ENCODE assay signal across 1 cellular context in the genomic region with DNA sequence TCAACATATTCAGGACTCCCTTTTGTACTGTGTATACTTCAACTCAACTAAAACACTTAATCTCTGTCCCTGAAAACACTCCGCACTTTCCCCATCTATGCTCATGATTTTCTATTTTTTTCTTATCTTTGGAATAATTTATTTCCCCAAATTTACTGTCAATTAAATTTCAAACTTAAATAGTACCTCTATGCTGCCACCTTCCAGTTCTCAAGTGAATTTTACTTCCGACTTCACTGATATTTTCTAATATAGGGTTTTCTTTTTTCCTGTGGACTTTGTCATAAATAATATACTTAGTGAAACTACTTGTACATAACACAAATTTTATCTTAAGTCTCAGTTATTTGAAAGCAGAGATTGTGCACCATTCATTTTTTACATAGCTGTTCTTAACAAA.
TF ChIP-seq lines count a peak whose summit lies in the region.

No MANE protein-coding gene starts in this region.

TF ChIP-seq in HCT116, 20 proteins besides CTCF, POLR2A, EP300 and RAD21 (continued from another document):
- TF ChIP-seq POLR2AphosphoS5 (IDR thresholded peaks at IDR 0.05; ENCODE audit: low read depth, low read length): no peak
- TF ChIP-seq SRF (IDR thresholded peaks at IDR 0.05; ENCODE audit: low read depth): no peak
- TF ChIP-seq, protein P1, sequence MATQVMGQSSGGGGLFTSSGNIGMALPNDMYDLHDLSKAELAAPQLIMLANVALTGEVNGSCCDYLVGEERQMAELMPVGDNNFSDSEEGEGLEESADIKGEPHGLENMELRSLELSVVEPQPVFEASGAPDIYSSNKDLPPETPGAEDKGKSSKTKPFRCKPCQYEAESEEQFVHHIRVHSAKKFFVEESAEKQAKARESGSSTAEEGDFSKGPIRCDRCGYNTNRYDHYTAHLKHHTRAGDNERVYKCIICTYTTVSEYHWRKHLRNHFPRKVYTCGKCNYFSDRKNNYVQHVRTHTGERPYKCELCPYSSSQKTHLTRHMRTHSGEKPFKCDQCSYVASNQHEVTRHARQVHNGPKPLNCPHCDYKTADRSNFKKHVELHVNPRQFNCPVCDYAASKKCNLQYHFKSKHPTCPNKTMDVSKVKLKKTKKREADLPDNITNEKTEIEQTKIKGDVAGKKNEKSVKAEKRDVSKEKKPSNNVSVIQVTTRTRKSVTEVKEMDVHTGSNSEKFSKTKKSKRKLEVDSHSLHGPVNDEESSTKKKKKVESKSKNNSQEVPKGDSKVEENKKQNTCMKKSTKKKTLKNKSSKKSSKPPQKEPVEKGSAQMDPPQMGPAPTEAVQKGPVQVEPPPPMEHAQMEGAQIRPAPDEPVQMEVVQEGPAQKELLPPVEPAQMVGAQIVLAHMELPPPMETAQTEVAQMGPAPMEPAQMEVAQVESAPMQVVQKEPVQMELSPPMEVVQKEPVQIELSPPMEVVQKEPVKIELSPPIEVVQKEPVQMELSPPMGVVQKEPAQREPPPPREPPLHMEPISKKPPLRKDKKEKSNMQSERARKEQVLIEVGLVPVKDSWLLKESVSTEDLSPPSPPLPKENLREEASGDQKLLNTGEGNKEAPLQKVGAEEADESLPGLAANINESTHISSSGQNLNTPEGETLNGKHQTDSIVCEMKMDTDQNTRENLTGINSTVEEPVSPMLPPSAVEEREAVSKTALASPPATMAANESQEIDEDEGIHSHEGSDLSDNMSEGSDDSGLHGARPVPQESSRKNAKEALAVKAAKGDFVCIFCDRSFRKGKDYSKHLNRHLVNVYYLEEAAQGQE (IDR thresholded peaks at IDR 0.05; ENCODE audit: low read depth): no peak
